In the genomic region with DNA sequence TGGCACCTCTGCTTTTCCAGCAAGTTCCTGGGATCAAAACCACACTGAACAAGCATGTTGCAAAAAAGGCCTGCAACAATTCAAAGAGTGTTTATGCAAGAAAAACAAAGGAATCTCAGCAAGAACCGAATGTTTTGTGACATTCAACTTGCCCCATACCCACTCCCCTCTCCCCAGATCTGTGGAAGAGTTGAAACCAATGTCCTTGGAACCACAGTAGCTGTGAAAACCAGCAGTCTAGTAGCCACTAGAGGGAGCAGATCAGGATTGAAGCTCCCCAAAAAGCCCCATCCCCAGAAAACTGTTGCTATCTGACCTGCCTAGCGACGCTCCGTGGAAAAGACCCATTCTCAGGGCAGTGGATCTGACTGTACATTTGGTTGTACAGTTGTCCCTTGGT, we compare ENCODE assay signal across 10 cellular contexts. TPM values are rescaled to one million over a fixed set of nuclear protein-coding genes. Genes with fewer than 3 reads are reported as not detected.
DNase-seq lines count a peak whose midpoint lies in the region; ATAC-seq and TF ChIP-seq lines count a peak whose summit lies in the region.
"Had no signal": no experiment of that assay in that cellular context is flagged by ENCODE, and none has a peak within 500 bp of the region (broad histone marks: within the 10 kb centered on the region; RNA-seq: fewer than 3 reads in every experiment).

No MANE protein-coding gene starts in this region.

- intact Hi-C loops in cardiac septum (cut with DNase I) (no loop called here), upper lobe of right lung (cut with DNase I) (no loop called here)

- H3K4me1 ChIP-seq in cardiac muscle cell (ENCODE audit: low read depth) = no peaks in the 10 kb centered on the region
- no peaks in the 10 kb centered on the region for H3K4me1 ChIP-seq in foreskin keratinocyte
- peaks cover 23% of the 10 kb centered on the region for H3K4me1 ChIP-seq in upper lobe of right lung

- no peak for ATAC-seq in foreskin keratinocyte
- ATAC-seq in upper lobe of right lung = peak; percentile 14
- no peak for ATAC-seq in GM19463 (IDR thresholded peaks at IDR 0.05; ENCODE audit: unreplicated experiment)

- no peaks in the 10 kb centered on the region for H3K27me3 ChIP-seq in cardiac muscle cell
- no peaks in the 10 kb centered on the region for H3K27me3 ChIP-seq in foreskin keratinocyte
- H3K27me3 ChIP-seq in upper lobe of right lung = no peaks in the 10 kb centered on the region
- H3K27me3 ChIP-seq: SJCRH30 had no signal

- no peak overlapping the region for H3K4me3 ChIP-seq in cardiac muscle cell
- H3K4me3 ChIP-seq in upper lobe of right lung = no peak overlapping the region
- H3K4me3 ChIP-seq: SJCRH30 had no signal

- H3K27ac ChIP-seq in cardiac muscle cell (no peak overlapping the region), RWPE1 (peak overlapping the region; percentile 62; the same call in 1 of the 2 replicates), foreskin keratinocyte (no peak overlapping the region), upper lobe of right lung (no peak overlapping the region)
- H3K27ac ChIP-seq: SJCRH30 had no signal

- POLR2A ChIA-PET in RWPE1 (lab: Yijun Ruan, JAX; ENCODE audit: low non-redundant PET) = no interaction called here

- H3K36me3 ChIP-seq in cardiac muscle cell = no peaks in the 10 kb centered on the region
- H3K36me3 ChIP-seq in upper lobe of right lung = peaks cover 3% of the 10 kb centered on the region

- TF ChIP-seq CTCF in cardiac muscle cell (IDR thresholded peaks at IDR 0.05; ENCODE audit: low read depth, low read length) (peak; percentile 73), RWPE1 (conservative IDR thresholded peaks at IDR 0.05; ENCODE audit: low read depth) (peak; percentile 32; the same call in 1 of the 2 replicates), foreskin keratinocyte (conservative IDR thresholded peaks at IDR 0.05) (peak; percentile 48), upper lobe of right lung (IDR thresholded peaks at IDR 0.05) (peak; percentile 41)

- DNase-seq in cardiac muscle cell (ENCODE audit: low read depth in 1 of 2, low spot score in 1 of 2) (peak; percentile 19 to 32), cardiac septum (ENCODE audit: low spot score) (no peak), RWPE1 (ENCODE audit: low spot score) (no peak), foreskin keratinocyte (no peak), upper lobe of right lung (no peak), NCI-H1694 treated with DMSO at 0.1 percent for 48 hours (lab: John Stamatoyannopoulos, UW) (no peak), NCI-H446 treated with DMSO at 0.1 percent for 48 hours (lab: John Stamatoyannopoulos, UW) (no peak)
- DNase-seq: activated gamma-delta T cell treated with Interleukin-2 at 50 U/mL for 16 hours had no signal

- CTCF ChIA-PET in RWPE1 (lab: Yijun Ruan, JAX) = interaction anchor here (0.6 to 1.0 kb wide), 4 partner anchors 16 to 1640 kb away, joined by 3 to 4 read pairs (median 3); a partner anchor contains a TSS

- H3K9me3 ChIP-seq in cardiac muscle cell (ENCODE audit: low read depth) (no peaks in the 10 kb centered on the region), upper lobe of right lung (no peaks in the 10 kb centered on the region)
- H3K9me3 ChIP-seq: SJCRH30 had no signal

RNA-seq across cellular contexts. Expression of a gene that starts 27.1 kb away (rescaled TPM):
- total RNA-seq in cardiac muscle cell (35.1 and 184 TPM in 2 replicates), cardiac septum (12.2 TPM), foreskin keratinocyte (15.2 and 18.6 TPM in 2 replicates), upper lobe of right lung (54.7 TPM)
- polyA plus RNA-seq in cardiac muscle cell (35.8 and 52.6 TPM in 2 replicates), foreskin keratinocyte (12.7 and 15.6 TPM in 2 replicates)

Comparison
In these comparisons a context has a peak if more than half of its experiments do, and no peak if none do; other contexts are left out.
1. DNase-seq: peak in cardiac muscle cell (2 of 2); none in cardiac septum (single experiment), RWPE1 (single experiment), foreskin keratinocyte (0 of 2), upper lobe of right lung (single experiment), NCI-H1694 treated with DMSO at 0.1 percent for 48 hours (single experiment) and NCI-H446 treated with DMSO at 0.1 percent for 48 hours (single experiment).
2. Peak in every context shown above with its lines, with median percentiles within 50 percentile points of each other: CTCF ChIP-seq.